Comparison of ENCODE assay signal across 12 cellular contexts in genomic region chr6:96611342-96611964, GRCh38. TPM values are rescaled to one million over a fixed set of nuclear protein-coding genes. Genes with fewer than 3 reads are reported as not detected.
DNase-seq lines count a peak whose midpoint lies in the region; ATAC-seq, FAIRE-seq and TF ChIP-seq lines count a peak whose summit lies in the region.
"Had no signal": no experiment of that assay in that cellular context is flagged by ENCODE, and none has a peak within 500 bp of the region (broad histone marks: within the 10 kb centered on the region; RNA-seq: fewer than 3 reads in every experiment).

No MANE protein-coding gene starts in this region.

- DNase-seq in GM19239 (ENCODE audit: insufficient read length, low spot score): no peak
- no peak for DNase-seq in head of caudate nucleus
- no peak for DNase-seq in NCI-H2081 treated with DMSO at 0.1 percent for 48 hours (lab: John Stamatoyannopoulos, UW)
- DNase-seq in SW480 (ENCODE audit: low spot score): no peak
- no peak for DNase-seq in T-cell
- DNase-seq: erythroblast, OCI-M1 had no signal

- TF ChIP-seq CTCF in nephron (IDR thresholded peaks at IDR 0.05; ENCODE audit: unreplicated experiment in 3 of 3): no peak

- H3K9me3 Mint-ChIP-seq in nephron (no peaks in the 10 kb centered on the region), T-cell (no peaks in the 10 kb centered on the region)

- peak overlapping the region in 2 of 3 experiments; percentile 8 to 14 for H3K27ac Mint-ChIP-seq in nephron
- H3K27ac Mint-ChIP-seq in T-cell: no peak overlapping the region

- H3K27me3 Mint-ChIP-seq in nephron (ENCODE audit: low read depth) (no peaks in the 10 kb centered on the region), T-cell (peaks cover 0 to 22% of the 10 kb centered on the region in 2 donors)

- peaks cover 9% of the 10 kb centered on the region for H3K4me1 Mint-ChIP-seq in nephron
- H3K4me1 Mint-ChIP-seq in T-cell: no peaks in the 10 kb centered on the region

- H3K36me3 Mint-ChIP-seq in nephron (ENCODE audit: low read depth): no peaks in the 10 kb centered on the region
- H3K36me3 Mint-ChIP-seq in T-cell: no peaks in the 10 kb centered on the region

- POLR2A ChIA-PET in T-cell (lab: Charles Lee): no interaction called here

- CTCF ChIA-PET in T-cell (lab: Charles Lee): no interaction called here

- ATAC-seq in HG02678 (IDR thresholded peaks at IDR 0.05; ENCODE audit: unreplicated experiment) (peak; percentile 76), HG03521 (IDR thresholded peaks at IDR 0.05; ENCODE audit: unreplicated experiment) (peak; percentile 72), T-cell (replicated peaks in 1 of 4) (no peak)
- ATAC-seq: left lobe of liver had no signal

- no peak overlapping the region for H3K4me3 Mint-ChIP-seq in nephron
- no peak overlapping the region for H3K4me3 Mint-ChIP-seq in T-cell

- intact Hi-C loops in head of caudate nucleus (cut with DNase I): no loop called here

- peak; percentile 33 for FAIRE-seq in GM19239 (lab: Jason Lieb, UNC)

RNA-seq across cellular contexts. Expression of gene FHL5, which starts 48.5 kb away (rescaled TPM):
- total RNA-seq in T-cell: not detected
- total RNA-seq: renal cortical epithelial cell had no signal

Comparison
In these comparisons a context has a peak if more than half of its experiments do, and no peak if none do; other contexts are left out.
1. ATAC-seq: peak in HG02678 (single experiment) and HG03521 (single experiment); none in T-cell (0 of 4).
2. H3K27ac Mint-ChIP-seq: peak in nephron (2 of 3); none in T-cell (0 of 2).